13 cellular contexts compared by ENCODE assay signal in the genomic region with DNA sequence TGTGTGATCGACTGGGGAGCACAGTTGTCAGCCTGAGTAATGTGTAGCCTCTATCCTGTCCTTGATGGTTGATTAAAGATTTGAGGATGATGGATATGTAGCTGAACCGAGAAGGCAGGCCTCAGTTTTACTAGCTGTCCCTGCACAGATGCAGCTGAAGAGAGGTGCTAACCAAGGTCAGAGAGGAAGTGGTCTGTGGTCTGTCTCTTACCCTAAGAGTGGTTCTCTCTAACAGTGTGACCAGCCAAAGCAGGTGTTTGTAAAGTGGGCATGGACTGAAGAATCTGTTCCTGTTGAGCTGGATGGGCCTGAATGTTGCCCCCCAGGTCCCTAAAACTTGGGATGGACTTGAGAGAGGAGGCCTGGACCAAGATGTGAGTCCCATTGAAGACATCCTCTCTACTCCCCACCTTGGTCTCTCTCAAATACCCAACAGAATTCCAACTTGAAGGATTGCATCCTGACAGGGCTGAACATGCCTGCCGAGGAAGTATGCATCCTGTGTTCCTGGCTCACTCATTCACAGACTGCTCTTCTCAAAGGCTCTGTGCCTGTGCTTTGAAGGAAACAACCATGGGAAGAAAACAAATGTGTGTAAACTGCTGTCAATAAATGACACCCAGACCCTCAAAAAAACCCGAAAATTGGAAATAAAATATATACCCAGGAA.
DNase-seq lines count a peak whose midpoint lies in the region; ATAC-seq, FAIRE-seq and TF ChIP-seq lines count a peak whose summit lies in the region.
"Had no signal": no experiment of that assay in that cellular context is flagged by ENCODE, and none has a peak within 500 bp of the region (broad histone marks: within the 10 kb centered on the region; RNA-seq: fewer than 3 reads in every experiment).

No MANE protein-coding gene starts in this region.

- no peak overlapping the region for H4K91ac ChIP-seq in neuronal stem cell (ENCODE audit: low read depth, low read length, poor library complexity)

- no peaks in the 10 kb centered on the region for H3K27me3 ChIP-seq in neuronal stem cell (ENCODE audit: control insufficient read depth in 3 of 3, insufficient read depth in 3 of 3, low read depth in 1 of 3, low read length in 3 of 3)
- H3K27me3 ChIP-seq in right atrium auricular region = no peaks in the 10 kb centered on the region
- H3K27me3 ChIP-seq: heart left ventricle, vagina had no signal

- H2BK120ac ChIP-seq in neuronal stem cell (ENCODE audit: low read depth, low read length) = no peak overlapping the region

- H3K9ac ChIP-seq in kidney (ENCODE audit: low read length in 2 of 2) (no peak overlapping the region), neuronal stem cell (ENCODE audit: low read depth, low read length, poor library complexity) (no peak overlapping the region)

- H3K4me2 ChIP-seq in neuronal stem cell (ENCODE audit: insufficient read depth, low read length, poor library complexity, severe bottlenecking) = no peak overlapping the region

- H3K23ac ChIP-seq in neuronal stem cell (ENCODE audit: low read depth, low read length, poor library complexity) = no peak overlapping the region

- H2AFZ ChIP-seq in neuronal stem cell (ENCODE audit: low read length) = no peak overlapping the region

- H2AK5ac ChIP-seq in neuronal stem cell (ENCODE audit: low read depth, low read length) = no peak overlapping the region

- FAIRE-seq in kidney (lab: Jason Lieb, UNC) = no peak
- FAIRE-seq: K562 had no signal

- H2BK15ac ChIP-seq in neuronal stem cell (ENCODE audit: low read length) = no peak overlapping the region

- no peaks in the 10 kb centered on the region for H3K79me1 ChIP-seq in neuronal stem cell (ENCODE audit: low read depth, low read length)

- CTCF ChIA-PET in RWPE1 (lab: Yijun Ruan, JAX) = no interaction called here

- no peak overlapping the region for H3K18ac ChIP-seq in neuronal stem cell (ENCODE audit: low read length)

- no peak overlapping the region for H3K4me3 ChIP-seq in kidney (ENCODE audit: low read length in 2 of 2)
- H3K4me3 ChIP-seq in neuronal stem cell (ENCODE audit: low read length in 2 of 2) = no peak overlapping the region
- H3K4me3 ChIP-seq in right atrium auricular region = no peak overlapping the region
- H3K4me3 ChIP-seq: heart left ventricle, K562, vagina had no signal

- no peak overlapping the region for H3K27ac ChIP-seq in kidney (ENCODE audit: low read depth in 2 of 2, low read length in 2 of 2)
- H3K27ac ChIP-seq in neuronal stem cell (replicated peaks; ENCODE audit: low read length) = no peak overlapping the region
- no peak overlapping the region for H3K27ac ChIP-seq in right atrium auricular region
- H3K27ac ChIP-seq in RWPE1 = no peak overlapping the region
- H3K27ac ChIP-seq: heart left ventricle, vagina had no signal

- no peak overlapping the region for H2BK12ac ChIP-seq in neuronal stem cell (ENCODE audit: low read length)

- intact Hi-C loops in kidney (cut with DNase I) = no loop called here

- POLR2A ChIA-PET in RWPE1 (lab: Yijun Ruan, JAX; ENCODE audit: low non-redundant PET) = no interaction called here

- DNase-seq in kidney = peak; percentile 14
- no peak for DNase-seq in NCI-H1417 (lab: John Stamatoyannopoulos, UW)
- no peak for DNase-seq in neuronal stem cell (ENCODE audit: low spot score)
- DNase-seq in right atrium auricular region (ENCODE audit: low spot score) = no peak
- no peak for DNase-seq in RWPE1 (ENCODE audit: low spot score)
- DNase-seq: activated CD4-positive, alpha-beta T cell treated with anti-CD3 and anti-CD28 coated beads, Interleukin-2, amount 50 U/mL, for 1 hour; heart left ventricle; SHP77 had no signal

- H3K4ac ChIP-seq in neuronal stem cell (ENCODE audit: low read length) = no peak overlapping the region

- ATAC-seq in GM19025 (IDR thresholded peaks at IDR 0.05; ENCODE audit: low read depth, unreplicated experiment) = peak; percentile 92
- peak; percentile 97 for ATAC-seq in GM21723 (IDR thresholded peaks at IDR 0.05; ENCODE audit: unreplicated experiment)
- peak; percentile 97 for ATAC-seq in HG03175 (IDR thresholded peaks at IDR 0.05; ENCODE audit: unreplicated experiment)
- ATAC-seq: heart left ventricle, K562 had no signal

- no peak overlapping the region for H3K14ac ChIP-seq in neuronal stem cell (ENCODE audit: low read length)

- H4K8ac ChIP-seq in neuronal stem cell (ENCODE audit: low read depth, low read length) = no peak overlapping the region

- no peaks in the 10 kb centered on the region for H3K36me3 ChIP-seq in kidney (ENCODE audit: control insufficient read depth in 1 of 2, insufficient read depth in 2 of 2, low read length in 2 of 2)
- H3K36me3 ChIP-seq in neuronal stem cell (replicated peaks in 1 of 2; ENCODE audit: control insufficient read depth in 2 of 2, insufficient read depth in 2 of 2, low read length in 2 of 2) = peaks cover 0 to 11% of the 10 kb centered on the region in 2 donors
- H3K36me3 ChIP-seq in right atrium auricular region = peaks cover 8% of the 10 kb centered on the region

- H3K9me3 ChIP-seq in kidney (ENCODE audit: control insufficient read depth in 1 of 2, low read length in 2 of 2) (no peaks in the 10 kb centered on the region), neuronal stem cell (replicated peaks in 1 of 2; ENCODE audit: control insufficient read depth in 2 of 2, insufficient read depth in 1 of 2, low read depth in 1 of 2, low read length in 2 of 2) (peaks cover 9 to 15% of the 10 kb centered on the region in 2 donors), right atrium auricular region (no peaks in the 10 kb centered on the region)
- H3K9me3 ChIP-seq: vagina had no signal

- H2BK5ac ChIP-seq in neuronal stem cell (ENCODE audit: low read length) = no peak overlapping the region

- no CpG with 5 or more reads among the region's 4 CpGs for WGBS in neuronal stem cell (ENCODE audit: extremely low coverage in 2 of 2, insufficient read length in 2 of 2, insufficient replicate concordance in 1 of 2), 2 donors

- TF ChIP-seq CTCF in kidney (IDR thresholded peaks at IDR 0.05; ENCODE audit: borderline replicate concordance, extremely low read depth, insufficient read depth) = no peak
- TF ChIP-seq CTCF in right atrium auricular region (IDR thresholded peaks at IDR 0.05) = no peak
- TF ChIP-seq CTCF in RWPE1 (conservative IDR thresholded peaks at IDR 0.05; ENCODE audit: low read depth) = no peak

- H3K4me1 ChIP-seq in kidney (ENCODE audit: control insufficient read depth in 1 of 2, insufficient read depth in 1 of 2, low read depth in 1 of 2, low read length in 2 of 2) (no peaks in the 10 kb centered on the region), neuronal stem cell (ENCODE audit: control insufficient read depth in 2 of 2, insufficient read depth in 1 of 2, low read depth in 1 of 2, low read length in 2 of 2) (no peaks in the 10 kb centered on the region), right atrium auricular region (no peaks in the 10 kb centered on the region)
- H3K4me1 ChIP-seq: heart left ventricle, vagina had no signal
